In genomic region chr12:120944645-120945217, GRCh38 we compare ENCODE assay signal across 8 cellular contexts. TPM values are rescaled to one million over a fixed set of nuclear protein-coding genes. Genes with fewer than 3 reads are reported as not detected.
DNase-seq lines count a peak whose midpoint lies in the region; ATAC-seq and TF ChIP-seq lines count a peak whose summit lies in the region.

No MANE protein-coding gene starts in this region.

- no peaks in the 10 kb centered on the region for H3K27me3 ChIP-seq in right cardiac atrium (ENCODE audit: control insufficient read depth, insufficient read depth)

- DNase-seq in CD1c-positive myeloid dendritic cell (ENCODE audit: extremely low spot score), result peak; percentile 71
- DNase-seq in HFFc6, result no peak
- peak; percentile 58 for DNase-seq in activated naive CD8-positive, alpha-beta T cell treated with anti-CD3 and anti-CD28 coated beads for 36 hours
- DNase-seq in right cardiac atrium, result peak; percentile 53 to 77 (median 68)
- DNase-seq in stimulated activated CD4-positive, alpha-beta T cell treated with anti-CD3 and anti-CD28 coated beads, Interleukin-1b, Interleukin-23, amount 100 ng/mL, for 1 hour (ENCODE audit: low read depth in 2 of 2), result peak; percentile 12 to 54
- no peak for DNase-seq in cerebellar nuclear complex (lab: John Stamatoyannopoulos, UW)
- no peak for DNase-seq in NCI-H524 treated with DMSO at 0.1 percent for 48 hours (lab: John Stamatoyannopoulos, UW)

- peak; percentile 87 for ATAC-seq in SK-N-SH treated with all-trans-retinoic acid at 6 μM for 48 hours
- ATAC-seq in right cardiac atrium, result peak in 1 of 2 donors; percentile 57

- no peaks in the 10 kb centered on the region for H3K9me3 ChIP-seq in right cardiac atrium (ENCODE audit: control insufficient read depth, low read length)

- no peak overlapping the region for H3K27ac ChIP-seq in right cardiac atrium (ENCODE audit: low read length)

- H3K36me3 Mint-ChIP-seq in HFFc6 (ENCODE audit: low read depth), result no peaks in the 10 kb centered on the region
- H3K36me3 Mint-ChIP-seq in activated naive CD8-positive, alpha-beta T cell treated with anti-CD3 and anti-CD28 coated beads for 36 hours, result no peaks in the 10 kb centered on the region

- H3K27ac Mint-ChIP-seq in HFFc6, result no peak overlapping the region
- no peak overlapping the region for H3K27ac Mint-ChIP-seq in activated naive CD8-positive, alpha-beta T cell treated with anti-CD3 and anti-CD28 coated beads for 36 hours

- intact Hi-C loops in right cardiac atrium (cut with DNase I), result no loop called here

- H3K27me3 Mint-ChIP-seq in HFFc6 (ENCODE audit: insufficient read depth), result peaks cover 5% of the 10 kb centered on the region
- no peaks in the 10 kb centered on the region for H3K27me3 Mint-ChIP-seq in activated naive CD8-positive, alpha-beta T cell treated with anti-CD3 and anti-CD28 coated beads for 36 hours

- H3K4me1 ChIP-seq in right cardiac atrium (ENCODE audit: control insufficient read depth, insufficient read depth, low read length), result no peaks in the 10 kb centered on the region

- H3K4me3 ChIP-seq in right cardiac atrium (ENCODE audit: low read length), result no peak overlapping the region

- H3K9me3 Mint-ChIP-seq in HFFc6, result no peaks in the 10 kb centered on the region
- H3K9me3 Mint-ChIP-seq in activated naive CD8-positive, alpha-beta T cell treated with anti-CD3 and anti-CD28 coated beads for 36 hours, result no peaks in the 10 kb centered on the region

- no peak overlapping the region for H3K4me3 Mint-ChIP-seq in HFFc6
- no peak overlapping the region for H3K4me3 Mint-ChIP-seq in activated naive CD8-positive, alpha-beta T cell treated with anti-CD3 and anti-CD28 coated beads for 36 hours

- no peaks in the 10 kb centered on the region for H3K4me1 Mint-ChIP-seq in HFFc6 (ENCODE audit: low read depth)
- peaks cover 3% of the 10 kb centered on the region for H3K4me1 Mint-ChIP-seq in activated naive CD8-positive, alpha-beta T cell treated with anti-CD3 and anti-CD28 coated beads for 36 hours

- TF ChIP-seq CTCF in HFFc6 (IDR thresholded peaks at IDR 0.05), result peak; percentile 85

- WGBS in right cardiac atrium, result 50% methylated on average over 9 of the region's 9 CpGs

TF ChIP-seq in SK-N-SH treated with all-trans-retinoic acid at 6 μM for 48 hours, 23 proteins besides CTCF, POLR2A, EP300 and RAD21:
- TF ChIP-seq ISL1 (CRISPR knock-in tag; IDR thresholded peaks at IDR 0.05) (no peak), CSDC2 (CRISPR knock-in tag; IDR thresholded peaks at IDR 0.05) (no peak), ARNTL (CRISPR knock-in tag; IDR thresholded peaks at IDR 0.05; ENCODE audit: borderline replicate concordance, low read depth) (no peak), CREB5 (CRISPR knock-in tag; IDR thresholded peaks at IDR 0.05; ENCODE audit: low read depth) (no peak), ZFP3 (CRISPR knock-in tag; IDR thresholded peaks at IDR 0.05) (no peak), SNAI2 (CRISPR knock-in tag; IDR thresholded peaks at IDR 0.05) (no peak), OSR1 (CRISPR knock-in tag; IDR thresholded peaks at IDR 0.05) (no peak), PATZ1 (CRISPR knock-in tag; IDR thresholded peaks at IDR 0.05; ENCODE audit: borderline replicate concordance) (no peak), TSHZ2 (CRISPR knock-in tag; IDR thresholded peaks at IDR 0.05) (no peak), BACH2 (CRISPR knock-in tag; IDR thresholded peaks at IDR 0.05; ENCODE audit: borderline replicate concordance) (no peak), GLIS3 (CRISPR knock-in tag; IDR thresholded peaks at IDR 0.05) (no peak), TOX (CRISPR knock-in tag; IDR thresholded peaks at IDR 0.05; ENCODE audit: borderline replicate concordance) (no peak)

RNA-seq across cellular contexts. Expression of gene HNF1A, which starts 33.6 kb away (rescaled TPM):
- not detected for total RNA-seq in HFFc6 (2021; fragmentation: NEBNext Ultra II Directional; extraction: Animal tissue kit (Norgen Biotek cat#: 25700))
- not detected for total RNA-seq in activated naive CD8-positive, alpha-beta T cell treated with anti-CD3 and anti-CD28 coated beads for 36 hours
- not detected for total RNA-seq in right cardiac atrium
- polyA plus RNA-seq in right cardiac atrium, result 0.05 TPM

RNA-seq across cellular contexts. Expression of gene SPPL3, which starts 40.6 kb away (rescaled TPM):
- 10 to 100 TPM; 35.3 to 59.1 (median 47.1) TPM for total RNA-seq in HFFc6 (2021; fragmentation: NEBNext Ultra II Directional; extraction: Animal tissue kit (Norgen Biotek cat#: 25700))
- total RNA-seq in activated naive CD8-positive, alpha-beta T cell treated with anti-CD3 and anti-CD28 coated beads for 36 hours, result 10 to 100 TPM; 24.7 to 27.6 TPM
- total RNA-seq in right cardiac atrium, result 10 to 100 TPM; 30.9 to 32.4 (median 31.7) TPM
- 10.9 TPM for polyA plus RNA-seq in right cardiac atrium

Comparison
In these comparisons a context has a peak if more than half of its experiments do, and no peak if none do; other contexts are left out.
1. DNase-seq: peak in CD1c-positive myeloid dendritic cell (single experiment), activated naive CD8-positive, alpha-beta T cell treated with anti-CD3 and anti-CD28 coated beads for 36 hours (single experiment), right cardiac atrium (3 of 3) and stimulated activated CD4-positive, alpha-beta T cell treated with anti-CD3 and anti-CD28 coated beads, Interleukin-1b, Interleukin-23, amount 100 ng/mL, for 1 hour (2 of 2); none in HFFc6 (single experiment), cerebellar nuclear complex (0 of 2) and NCI-H524 treated with DMSO at 0.1 percent for 48 hours (single experiment).